ENCODE assay signal across 1 cellular context in the genomic region with DNA sequence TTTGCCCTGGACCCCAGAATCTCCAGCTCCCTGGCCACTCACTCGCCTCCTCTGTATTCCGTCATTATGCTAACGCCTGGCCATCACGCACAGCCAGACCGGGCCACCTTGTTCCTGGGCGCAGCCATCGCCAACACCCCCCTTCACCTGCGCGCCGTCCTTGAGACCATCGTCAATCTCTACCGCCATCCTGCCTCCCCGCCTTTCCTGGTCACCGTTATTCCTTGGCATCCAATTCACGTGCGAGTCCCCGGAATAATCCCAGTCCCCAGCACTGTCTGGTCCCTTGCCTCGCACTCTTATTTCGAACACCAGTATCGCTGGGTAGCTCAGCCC.
TF ChIP-seq lines count a peak whose summit lies in the region.

No MANE protein-coding gene starts in this region.

TF ChIP-seq in WTC11, 78 proteins besides CTCF, POLR2A, EP300 and RAD21 (continued from another document):
- TF ChIP-seq, protein P1, sequence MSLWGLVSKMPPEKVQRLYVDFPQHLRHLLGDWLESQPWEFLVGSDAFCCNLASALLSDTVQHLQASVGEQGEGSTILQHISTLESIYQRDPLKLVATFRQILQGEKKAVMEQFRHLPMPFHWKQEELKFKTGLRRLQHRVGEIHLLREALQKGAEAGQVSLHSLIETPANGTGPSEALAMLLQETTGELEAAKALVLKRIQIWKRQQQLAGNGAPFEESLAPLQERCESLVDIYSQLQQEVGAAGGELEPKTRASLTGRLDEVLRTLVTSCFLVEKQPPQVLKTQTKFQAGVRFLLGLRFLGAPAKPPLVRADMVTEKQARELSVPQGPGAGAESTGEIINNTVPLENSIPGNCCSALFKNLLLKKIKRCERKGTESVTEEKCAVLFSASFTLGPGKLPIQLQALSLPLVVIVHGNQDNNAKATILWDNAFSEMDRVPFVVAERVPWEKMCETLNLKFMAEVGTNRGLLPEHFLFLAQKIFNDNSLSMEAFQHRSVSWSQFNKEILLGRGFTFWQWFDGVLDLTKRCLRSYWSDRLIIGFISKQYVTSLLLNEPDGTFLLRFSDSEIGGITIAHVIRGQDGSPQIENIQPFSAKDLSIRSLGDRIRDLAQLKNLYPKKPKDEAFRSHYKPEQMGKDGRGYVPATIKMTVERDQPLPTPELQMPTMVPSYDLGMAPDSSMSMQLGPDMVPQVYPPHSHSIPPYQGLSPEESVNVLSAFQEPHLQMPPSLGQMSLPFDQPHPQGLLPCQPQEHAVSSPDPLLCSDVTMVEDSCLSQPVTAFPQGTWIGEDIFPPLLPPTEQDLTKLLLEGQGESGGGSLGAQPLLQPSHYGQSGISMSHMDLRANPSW (CRISPR knock-in tag; conservative IDR thresholded peaks at IDR 0.05; ENCODE audit: low read depth) = no peak
- TF ChIP-seq NR1H2 (CRISPR knock-in tag; IDR thresholded peaks at IDR 0.05) = no peak
- TF ChIP-seq, protein P2, sequence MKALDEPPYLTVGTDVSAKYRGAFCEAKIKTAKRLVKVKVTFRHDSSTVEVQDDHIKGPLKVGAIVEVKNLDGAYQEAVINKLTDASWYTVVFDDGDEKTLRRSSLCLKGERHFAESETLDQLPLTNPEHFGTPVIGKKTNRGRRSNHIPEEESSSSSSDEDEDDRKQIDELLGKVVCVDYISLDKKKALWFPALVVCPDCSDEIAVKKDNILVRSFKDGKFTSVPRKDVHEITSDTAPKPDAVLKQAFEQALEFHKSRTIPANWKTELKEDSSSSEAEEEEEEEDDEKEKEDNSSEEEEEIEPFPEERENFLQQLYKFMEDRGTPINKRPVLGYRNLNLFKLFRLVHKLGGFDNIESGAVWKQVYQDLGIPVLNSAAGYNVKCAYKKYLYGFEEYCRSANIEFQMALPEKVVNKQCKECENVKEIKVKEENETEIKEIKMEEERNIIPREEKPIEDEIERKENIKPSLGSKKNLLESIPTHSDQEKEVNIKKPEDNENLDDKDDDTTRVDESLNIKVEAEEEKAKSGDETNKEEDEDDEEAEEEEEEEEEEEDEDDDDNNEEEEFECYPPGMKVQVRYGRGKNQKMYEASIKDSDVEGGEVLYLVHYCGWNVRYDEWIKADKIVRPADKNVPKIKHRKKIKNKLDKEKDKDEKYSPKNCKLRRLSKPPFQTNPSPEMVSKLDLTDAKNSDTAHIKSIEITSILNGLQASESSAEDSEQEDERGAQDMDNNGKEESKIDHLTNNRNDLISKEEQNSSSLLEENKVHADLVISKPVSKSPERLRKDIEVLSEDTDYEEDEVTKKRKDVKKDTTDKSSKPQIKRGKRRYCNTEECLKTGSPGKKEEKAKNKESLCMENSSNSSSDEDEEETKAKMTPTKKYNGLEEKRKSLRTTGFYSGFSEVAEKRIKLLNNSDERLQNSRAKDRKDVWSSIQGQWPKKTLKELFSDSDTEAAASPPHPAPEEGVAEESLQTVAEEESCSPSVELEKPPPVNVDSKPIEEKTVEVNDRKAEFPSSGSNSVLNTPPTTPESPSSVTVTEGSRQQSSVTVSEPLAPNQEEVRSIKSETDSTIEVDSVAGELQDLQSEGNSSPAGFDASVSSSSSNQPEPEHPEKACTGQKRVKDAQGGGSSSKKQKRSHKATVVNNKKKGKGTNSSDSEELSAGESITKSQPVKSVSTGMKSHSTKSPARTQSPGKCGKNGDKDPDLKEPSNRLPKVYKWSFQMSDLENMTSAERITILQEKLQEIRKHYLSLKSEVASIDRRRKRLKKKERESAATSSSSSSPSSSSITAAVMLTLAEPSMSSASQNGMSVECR (CRISPR knock-in tag; IDR thresholded peaks at IDR 0.05; ENCODE audit: borderline replicate concordance) = no peak
- TF ChIP-seq SP1 (CRISPR knock-in tag; conservative IDR thresholded peaks at IDR 0.05) = no peak
- TF ChIP-seq KAT7 (CRISPR knock-in tag; IDR thresholded peaks at IDR 0.05; ENCODE audit: borderline replicate concordance) = no peak
- peak; percentile 48; the same call in 1 of the 2 replicates for TF ChIP-seq SMAD4 (CRISPR knock-in tag; IDR thresholded peaks at IDR 0.05)
- TF ChIP-seq, protein P3, sequence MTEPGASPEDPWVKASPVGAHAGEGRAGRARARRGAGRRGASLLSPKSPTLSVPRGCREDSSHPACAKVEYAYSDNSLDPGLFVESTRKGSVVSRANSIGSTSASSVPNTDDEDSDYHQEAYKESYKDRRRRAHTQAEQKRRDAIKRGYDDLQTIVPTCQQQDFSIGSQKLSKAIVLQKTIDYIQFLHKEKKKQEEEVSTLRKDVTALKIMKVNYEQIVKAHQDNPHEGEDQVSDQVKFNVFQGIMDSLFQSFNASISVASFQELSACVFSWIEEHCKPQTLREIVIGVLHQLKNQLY (CRISPR knock-in tag; IDR thresholded peaks at IDR 0.05) = no peak
- no peak for TF ChIP-seq OVOL2 (CRISPR knock-in tag; IDR thresholded peaks at IDR 0.05; ENCODE audit: borderline replicate concordance)
- TF ChIP-seq RELA (CRISPR knock-in tag; IDR thresholded peaks at IDR 0.05; ENCODE audit: borderline replicate concordance) = no peak
- no peak for TF ChIP-seq ATF1 (CRISPR knock-in tag; IDR thresholded peaks at IDR 0.05)
- no peak for TF ChIP-seq IRF2 (CRISPR knock-in tag; IDR thresholded peaks at IDR 0.05; ENCODE audit: borderline replicate concordance, low read depth)
